In genomic region chr5:44389410-44389879, GRCh38 we compare ENCODE assay signal across 8 cellular contexts. TPM values are rescaled to one million over a fixed set of nuclear protein-coding genes. Genes with fewer than 3 reads are reported as not detected.
A peak's percentile ranks its signal among the peaks of the same experiment; 100 is the strongest.
DNase-seq lines count a peak whose midpoint lies in the region; ATAC-seq and TF ChIP-seq lines count a peak whose summit lies in the region.

FGF10 (minus strand) TSS chr5:44389420; CDS start chr5:44388682, 738 bp downstream.

- peaks cover 32% of the 10 kb centered on the region for H3K27me3 Mint-ChIP-seq in activated naive CD8-positive, alpha-beta T cell
- peaks cover 47% of the 10 kb centered on the region for H3K27me3 Mint-ChIP-seq in activated naive CD8-positive, alpha-beta T cell treated with anti-CD3 and anti-CD28 coated beads for 36 hours
- peaks cover 91% of the 10 kb centered on the region for H3K27me3 Mint-ChIP-seq in mesothelial cell of epicardium (ENCODE audit: low read depth)

- H3K27ac Mint-ChIP-seq in activated naive CD8-positive, alpha-beta T cell: no peak within 1 kb of the TSS
- no peak within 1 kb of the TSS for H3K27ac Mint-ChIP-seq in activated naive CD8-positive, alpha-beta T cell treated with anti-CD3 and anti-CD28 coated beads for 36 hours
- H3K27ac Mint-ChIP-seq in mesothelial cell of epicardium: no peak within 1 kb of the TSS

- H3K4me3 ChIP-seq in vagina: peak within 1 kb of the TSS; percentile 50 to 53

- H3K4me1 ChIP-seq in vagina: peaks cover 7% of the 10 kb centered on the region

- H3K9me3 Mint-ChIP-seq in activated naive CD8-positive, alpha-beta T cell (ENCODE audit: low read depth): no peaks in the 10 kb centered on the region
- peaks cover 1% of the 10 kb centered on the region for H3K9me3 Mint-ChIP-seq in activated naive CD8-positive, alpha-beta T cell treated with anti-CD3 and anti-CD28 coated beads for 36 hours
- H3K9me3 Mint-ChIP-seq in mesothelial cell of epicardium: no peaks in the 10 kb centered on the region

- H3K27ac ChIP-seq in vagina: peak within 1 kb of the TSS; percentile 88

- no peak for DNase-seq in activated naive CD8-positive, alpha-beta T cell treated with anti-CD3 and anti-CD28 coated beads for 36 hours
- DNase-seq in ecto neural progenitor cell (ENCODE audit: low spot score): peak; percentile 80
- DNase-seq in mesothelial cell of epicardium (ENCODE audit: low spot score in 2 of 2, unreplicated experiment in 2 of 2): peak in 1 of 2 experiments; percentile 53
- peak in 1 of 2 donors; percentile 86 for DNase-seq in vagina (ENCODE audit: extremely low spot score in 2 of 2)
- no peak for DNase-seq in GM20000 (ENCODE audit: low spot score)

- no peaks in the 10 kb centered on the region for H3K27me3 ChIP-seq in vagina

- H3K9me3 ChIP-seq in vagina: no peaks in the 10 kb centered on the region

- no peaks in the 10 kb centered on the region for H3K36me3 Mint-ChIP-seq in activated naive CD8-positive, alpha-beta T cell
- no peaks in the 10 kb centered on the region for H3K36me3 Mint-ChIP-seq in activated naive CD8-positive, alpha-beta T cell treated with anti-CD3 and anti-CD28 coated beads for 36 hours
- no peaks in the 10 kb centered on the region for H3K36me3 Mint-ChIP-seq in mesothelial cell of epicardium

- TF ChIP-seq POLR2A in vagina (IDR thresholded peaks at IDR 0.05): peak in 1 of 2 donors; percentile 40

- peaks cover 12% of the 10 kb centered on the region for H3K4me1 Mint-ChIP-seq in activated naive CD8-positive, alpha-beta T cell (ENCODE audit: low read depth)
- H3K4me1 Mint-ChIP-seq in activated naive CD8-positive, alpha-beta T cell treated with anti-CD3 and anti-CD28 coated beads for 36 hours: peaks cover 8% of the 10 kb centered on the region
- H3K4me1 Mint-ChIP-seq in mesothelial cell of epicardium: peaks cover 26% of the 10 kb centered on the region

- ATAC-seq in GM21390 (IDR thresholded peaks at IDR 0.05; ENCODE audit: unreplicated experiment) (no peak), GM19324 (IDR thresholded peaks at IDR 0.05; ENCODE audit: low FRiP score, unreplicated experiment) (no peak)

- H3K4me3 Mint-ChIP-seq in activated naive CD8-positive, alpha-beta T cell: peak within 1 kb of the TSS; percentile 12
- no peak within 1 kb of the TSS for H3K4me3 Mint-ChIP-seq in activated naive CD8-positive, alpha-beta T cell treated with anti-CD3 and anti-CD28 coated beads for 36 hours
- peak within 1 kb of the TSS; percentile 72 for H3K4me3 Mint-ChIP-seq in mesothelial cell of epicardium

- intact Hi-C loops in vagina (cut with DNase I): no loop called here

- no peak for TF ChIP-seq CTCF in mesothelial cell of epicardium (IDR thresholded peaks at IDR 0.05; ENCODE audit: unreplicated experiment)
- TF ChIP-seq CTCF in vagina (IDR thresholded peaks at IDR 0.05): no peak
- TF ChIP-seq CTCF in GM20000 (IDR thresholded peaks at IDR 0.05; ENCODE audit: extremely low read depth, missing control alignments): no peak

- H3K36me3 ChIP-seq in vagina: no peaks in the 10 kb centered on the region

RNA-seq across cellular contexts. Expression of gene FGF10, which starts in this region (rescaled TPM):
- total RNA-seq in activated naive CD8-positive, alpha-beta T cell treated with anti-CD3 and anti-CD28 coated beads for 36 hours: not detected
- total RNA-seq in mesothelial cell of epicardium (0.22 to 0.31 TPM in 2 of 3 replicates, not detected in the other), vagina (41.3 TPM)

Comparison
In these comparisons a context has a peak if more than half of its experiments do, and no peak if none do; other contexts are left out.
1. RNA of gene FGF10 (total RNA-seq): 41.3 TPM in vagina (single experiment); 0.22 to 0.31 TPM in mesothelial cell of epicardium and not detected in activated naive CD8-positive, alpha-beta T cell treated with anti-CD3 and anti-CD28 coated beads for 36 hours; every median in the first group is over 10 times any median in the second.